Comparison of ENCODE assay signal across 11 cellular contexts in genomic region chr5:16540421-16540820, GRCh38.
A peak's percentile ranks its signal among the peaks of the same experiment; 100 is the strongest.
DNase-seq lines count a peak whose midpoint lies in the region; ATAC-seq and TF ChIP-seq lines count a peak whose summit lies in the region.
"Had no signal": no experiment of that assay in that cellular context is flagged by ENCODE, and none has a peak within 500 bp of the region (broad histone marks: within the 10 kb centered on the region; RNA-seq: fewer than 3 reads in every experiment).

No MANE protein-coding gene starts in this region.

- H3K4me1 Mint-ChIP-seq in T-helper 17 cell, result peaks cover 45% of the 10 kb centered on the region

- no peaks in the 10 kb centered on the region for H3K79me2 ChIP-seq in smooth muscle cell (ENCODE audit: low read depth)

- DNase-seq in G401 (ENCODE audit: low spot score) (peak; percentile 34), T-helper 17 cell (no peak), fibroblast of the aortic adventitia (ENCODE audit: low read depth) (peak; percentile 47), smooth muscle cell (lab: John Stamatoyannopoulos, UW; ENCODE audit: unreplicated experiment) (no peak), DMS53 treated with DMSO at 0.1 percent for 48 hours (lab: John Stamatoyannopoulos, UW; ENCODE audit: unreplicated experiment) (no peak), GOT3 (lab: John Stamatoyannopoulos, UW) (no peak)
- DNase-seq in activated CD8-positive, alpha-beta memory T cell treated with anti-CD3 and anti-CD28 coated beads, Interleukin-2, amount 50 U/mL, for 48 hours, result no peak
- DNase-seq: NCI-H446, nucleus accumbens had no signal

- peaks cover 12% of the 10 kb centered on the region for H3F3A ChIP-seq in smooth muscle cell (ENCODE audit: low read depth)

- H3K36me3 Mint-ChIP-seq in T-helper 17 cell (ENCODE audit: low read depth), result peaks cover 4% of the 10 kb centered on the region

- peak overlapping the region; percentile 34 for H3K27ac Mint-ChIP-seq in T-helper 17 cell

- H3K4me3 Mint-ChIP-seq in T-helper 17 cell, result no peak overlapping the region
- H3K4me3 Mint-ChIP-seq: central memory CD8-positive, alpha-beta T cell had no signal

- H3K9me3 ChIP-seq in T-helper 17 cell (ENCODE audit: control insufficient read depth, low read length, poor library complexity, severe bottlenecking) (no peaks in the 10 kb centered on the region), smooth muscle cell (replicated peaks; ENCODE audit: low read depth) (no peaks in the 10 kb centered on the region)

- H3K27me3 Mint-ChIP-seq in T-helper 17 cell, result no peaks in the 10 kb centered on the region
- H3K27me3 Mint-ChIP-seq: central memory CD8-positive, alpha-beta T cell had no signal

- no peak for ATAC-seq in T-helper 17 cell
- ATAC-seq in GM19467 (IDR thresholded peaks at IDR 0.05; ENCODE audit: unreplicated experiment), result no peak

- H2AFZ ChIP-seq in smooth muscle cell (ENCODE audit: low read depth), result no peak overlapping the region

- H3K4me1 ChIP-seq in smooth muscle cell (ENCODE audit: low read depth), result peaks cover 3% of the 10 kb centered on the region

- H3K9ac ChIP-seq in smooth muscle cell (ENCODE audit: low read depth), result no peak overlapping the region

- H3K4me3 ChIP-seq in fibroblast of the aortic adventitia (ENCODE audit: low read depth, low read length) (no peak overlapping the region), smooth muscle cell (no peak overlapping the region)

- peak overlapping the region; percentile 77 for H3K27ac ChIP-seq in smooth muscle cell (ENCODE audit: low read depth)

- H3K27me3 ChIP-seq in smooth muscle cell (ENCODE audit: low read depth), result no peaks in the 10 kb centered on the region

- TF ChIP-seq CTCF in fibroblast of the aortic adventitia (IDR thresholded peaks at IDR 0.05; ENCODE audit: insufficient read depth, low read length) (no peak), smooth muscle cell (IDR thresholded peaks at IDR 0.05; ENCODE audit: borderline replicate concordance, insufficient read depth, poor library complexity, severe bottlenecking) (no peak)

- 63% methylated on average over 3 of the region's 3 CpGs for WGBS in smooth muscle cell (ENCODE audit: low lambda C conversion rate)

- in situ Hi-C loops in G401 (cut with HindIII; ENCODE audit: low sequenced_read_pairs), result no loop called here

- H4K20me1 ChIP-seq in smooth muscle cell (ENCODE audit: low read depth), result no peaks in the 10 kb centered on the region

- no peaks in the 10 kb centered on the region for H3K36me3 ChIP-seq in smooth muscle cell (ENCODE audit: low read depth)

- H3K4me2 ChIP-seq in smooth muscle cell, result peak overlapping the region; percentile 70

Comparison
In these comparisons a context has a peak if more than half of its experiments do, and no peak if none do; other contexts are left out.
1. DNase-seq: peak in G401 (single experiment) and fibroblast of the aortic adventitia (single experiment); none in T-helper 17 cell (0 of 3), smooth muscle cell (single experiment), DMS53 treated with DMSO at 0.1 percent for 48 hours (single experiment), activated CD8-positive, alpha-beta memory T cell treated with anti-CD3 and anti-CD28 coated beads, Interleukin-2, amount 50 U/mL, for 48 hours (single experiment) and GOT3 (single experiment).